Comparison of ENCODE assay signal across 8 cellular contexts in the genomic region with DNA sequence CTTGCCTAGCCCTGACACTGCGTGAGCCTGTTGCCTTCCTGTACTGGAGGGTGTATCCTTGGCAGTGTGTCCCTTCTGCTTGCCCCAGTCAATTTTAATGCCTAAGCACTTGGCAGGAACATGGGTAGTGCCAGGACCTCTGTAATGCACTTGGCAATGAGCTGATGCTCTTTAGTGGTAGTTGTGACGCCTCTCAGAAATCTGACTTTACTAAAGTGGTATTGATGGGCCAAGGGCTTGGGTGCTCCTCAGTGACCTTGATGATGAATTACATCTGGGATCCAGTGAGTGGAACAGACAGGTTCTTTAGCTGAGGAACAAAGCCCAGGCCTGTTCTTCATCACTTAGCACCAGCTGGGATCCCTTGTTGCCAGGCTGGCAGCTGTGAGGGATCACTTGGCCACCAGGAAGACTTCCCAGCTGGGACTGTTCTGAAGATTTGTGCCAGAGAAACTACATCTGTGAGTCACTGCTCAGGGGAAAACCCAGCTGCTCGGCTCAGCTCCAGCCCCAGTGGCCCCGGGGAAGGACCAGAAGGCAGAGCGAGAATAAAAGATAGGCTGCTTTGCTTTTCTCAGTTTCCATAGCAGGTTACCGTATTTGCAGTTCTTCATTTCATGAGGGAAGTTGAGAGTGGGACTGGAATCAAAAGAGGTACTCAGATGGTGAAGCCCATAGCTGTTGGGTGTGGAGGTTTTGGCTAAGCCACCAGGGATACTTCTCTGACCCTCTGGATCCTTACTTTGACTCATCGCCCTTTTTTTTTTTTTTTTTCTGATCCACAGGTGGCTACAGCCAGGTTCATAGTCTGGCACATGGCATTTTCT. TPM values are rescaled to one million over a fixed set of nuclear protein-coding genes. Genes with fewer than 3 reads are reported as not detected.
DNase-seq lines count a peak whose midpoint lies in the region; ATAC-seq, FAIRE-seq and TF ChIP-seq lines count a peak whose summit lies in the region.

No MANE protein-coding gene starts in this region.

- peaks cover 4% of the 10 kb centered on the region for H3K36me3 Mint-ChIP-seq in activated naive CD8-positive, alpha-beta T cell treated with anti-CD3 and anti-CD28 coated beads, Interleukin-2, amount 10 ng/mL, durations not matched to agents 7 days and 5 days

- no peak overlapping the region for H3K4me3 ChIP-seq in kidney (ENCODE audit: low read length in 2 of 2)

- no peaks in the 10 kb centered on the region for H3K27me3 Mint-ChIP-seq in activated naive CD8-positive, alpha-beta T cell treated with anti-CD3 and anti-CD28 coated beads, Interleukin-2, amount 10 ng/mL, durations not matched to agents 7 days and 5 days

- POLR2A ChIA-PET in RWPE1 (lab: Yijun Ruan, JAX; ENCODE audit: low non-redundant PET), result no interaction called here
- POLR2A ChIA-PET in activated naive CD8-positive, alpha-beta T cell treated with anti-CD3 and anti-CD28 coated beads, Interleukin-2, amount 10 ng/mL, durations not matched to agents 7 days and 5 days (lab: Charles Lee), result interaction anchor here (0.7 to 5.7 kb wide), 9 partner anchors 12 to 1080 kb away, joined by 3 to 76 read pairs (median 5); partner anchors contain the start of gene KCNA3

- TF ChIP-seq CTCF in RWPE1 (conservative IDR thresholded peaks at IDR 0.05; ENCODE audit: low read depth) (no peak), kidney (IDR thresholded peaks at IDR 0.05; ENCODE audit: borderline replicate concordance, extremely low read depth, insufficient read depth) (no peak)

- peaks cover 61% of the 10 kb centered on the region for H3K4me1 Mint-ChIP-seq in activated naive CD8-positive, alpha-beta T cell treated with anti-CD3 and anti-CD28 coated beads, Interleukin-2, amount 10 ng/mL, durations not matched to agents 7 days and 5 days

- H3K27ac Mint-ChIP-seq in activated naive CD8-positive, alpha-beta T cell treated with anti-CD3 and anti-CD28 coated beads, Interleukin-2, amount 10 ng/mL, durations not matched to agents 7 days and 5 days, result peak overlapping the region; percentile 91

- peak overlapping the region; percentile 65 for H3K4me3 Mint-ChIP-seq in activated naive CD8-positive, alpha-beta T cell treated with anti-CD3 and anti-CD28 coated beads, Interleukin-2, amount 10 ng/mL, durations not matched to agents 7 days and 5 days

- CTCF ChIA-PET in RWPE1 (lab: Yijun Ruan, JAX), result interaction anchor here (0.7 to 1.4 kb wide), 5 partner anchors 10 to 223 kb away, joined by 3 to 6 read pairs (median 5); no protein-coding TSS in a partner anchor

- intact Hi-C loops in kidney (cut with DNase I), result no loop called here

- DNase-seq in RWPE1 (ENCODE audit: low spot score) (peak; percentile 31), kidney (peak; percentile 92), SK-N-DZ (ENCODE audit: low spot score) (no peak), SIG-M5 (lab: John Stamatoyannopoulos, UW) (no peak)
- DNase-seq in activated naive CD8-positive, alpha-beta T cell treated with anti-CD3 and anti-CD28 coated beads, Interleukin-2, amount 10 ng/mL, durations not matched to agents 7 days and 5 days, result peak; percentile 55
- DNase-seq in stimulated activated CD8-positive, alpha-beta memory T cell treated with anti-CD3 and anti-CD28 coated beads, Interleukin-15, amount 100 ng/mL, for 4 hours (ENCODE audit: low read depth in 2 of 2), result peak; percentile 36 to 51

- H3K27ac ChIP-seq in RWPE1, result no peak overlapping the region
- no peak overlapping the region for H3K27ac ChIP-seq in kidney (ENCODE audit: low read depth in 2 of 2, low read length in 2 of 2)

- peak; percentile 78 for ATAC-seq in GM18868 (IDR thresholded peaks at IDR 0.05; ENCODE audit: unreplicated experiment)
- peak; percentile 65 for ATAC-seq in HG02938 (IDR thresholded peaks at IDR 0.05; ENCODE audit: unreplicated experiment)
- ATAC-seq in activated naive CD8-positive, alpha-beta T cell treated with anti-CD3 and anti-CD28 coated beads, Interleukin-2, amount 10 ng/mL, durations not matched to agents 7 days and 5 days (ENCODE audit: low read depth), result peak; percentile 11

- no peaks in the 10 kb centered on the region for H3K36me3 ChIP-seq in kidney (ENCODE audit: control insufficient read depth in 1 of 2, insufficient read depth in 2 of 2, low read length in 2 of 2)

- H3K9me3 ChIP-seq in kidney (ENCODE audit: control insufficient read depth in 1 of 2, low read length in 2 of 2), result no peaks in the 10 kb centered on the region

- H3K4me1 ChIP-seq in kidney (ENCODE audit: control insufficient read depth in 1 of 2, insufficient read depth in 1 of 2, low read depth in 1 of 2, low read length in 2 of 2), result peaks cover 0 to 2% of the 10 kb centered on the region in 2 donors

- peaks cover under 1% of the 10 kb centered on the region for H3K9me3 Mint-ChIP-seq in activated naive CD8-positive, alpha-beta T cell treated with anti-CD3 and anti-CD28 coated beads, Interleukin-2, amount 10 ng/mL, durations not matched to agents 7 days and 5 days

- no peak overlapping the region for H3K9ac ChIP-seq in kidney (ENCODE audit: low read length in 2 of 2)

- FAIRE-seq in kidney (lab: Jason Lieb, UNC), result no peak

RNA-seq across cellular contexts. Expression of gene KCNA2, which starts 28.5 kb away (rescaled TPM):
- total RNA-seq in activated naive CD8-positive, alpha-beta T cell treated with anti-CD3 and anti-CD28 coated beads, Interleukin-2, amount 10 ng/mL, durations not matched to agents 7 days and 5 days, result 1 to 10 TPM; 1.1 to 1.6 TPM
- 1.3 TPM for total RNA-seq in kidney
- 0.09 TPM for polyA plus RNA-seq in kidney (ENCODE audit: insufficient read depth, low read depth, low replicate concordance)
- not detected in 2 replicates for polyA plus RNA-seq in SK-N-DZ (2014; cell fraction: cytosol; rRNA removed)
- polyA plus RNA-seq in SK-N-DZ (2014; cell fraction: nucleus; rRNA removed), result 0.12 TPM in 1 of 2 replicates, not detected in the other

RNA-seq across cellular contexts. Expression of gene KCNA3, which starts 40.1 kb away (rescaled TPM):
- total RNA-seq in activated naive CD8-positive, alpha-beta T cell treated with anti-CD3 and anti-CD28 coated beads, Interleukin-2, amount 10 ng/mL, durations not matched to agents 7 days and 5 days, result 10 to 100 TPM; 68.4 to 74.0 TPM
- 6.7 TPM for total RNA-seq in kidney
- not detected for polyA plus RNA-seq in kidney (ENCODE audit: insufficient read depth, low read depth, low replicate concordance)
- 0.07 and 0.09 TPM in 2 replicates for polyA plus RNA-seq in SK-N-DZ (2014; cell fraction: cytosol; rRNA removed)
- polyA plus RNA-seq in SK-N-DZ (2014; cell fraction: nucleus; rRNA removed), result 0.18 TPM in 1 of 2 replicates, not detected in the other

Comparison
In these comparisons a context has a peak if more than half of its experiments do, and no peak if none do; other contexts are left out.
1. ATAC-seq: peak in every context shown above with its lines; median percentile 78 in GM18868; 65 in HG02938; 11 in activated naive CD8-positive, alpha-beta T cell treated with anti-CD3 and anti-CD28 coated beads, Interleukin-2, amount 10 ng/mL, durations not matched to agents 7 days and 5 days.
2. DNase-seq: peak in RWPE1 (single experiment), activated naive CD8-positive, alpha-beta T cell treated with anti-CD3 and anti-CD28 coated beads, Interleukin-2, amount 10 ng/mL, durations not matched to agents 7 days and 5 days (single experiment), kidney (single experiment) and stimulated activated CD8-positive, alpha-beta memory T cell treated with anti-CD3 and anti-CD28 coated beads, Interleukin-15, amount 100 ng/mL, for 4 hours (2 of 2); none in SK-N-DZ (single experiment) and SIG-M5 (single experiment).